1 cellular context compared by ENCODE assay signal in the genomic region with DNA sequence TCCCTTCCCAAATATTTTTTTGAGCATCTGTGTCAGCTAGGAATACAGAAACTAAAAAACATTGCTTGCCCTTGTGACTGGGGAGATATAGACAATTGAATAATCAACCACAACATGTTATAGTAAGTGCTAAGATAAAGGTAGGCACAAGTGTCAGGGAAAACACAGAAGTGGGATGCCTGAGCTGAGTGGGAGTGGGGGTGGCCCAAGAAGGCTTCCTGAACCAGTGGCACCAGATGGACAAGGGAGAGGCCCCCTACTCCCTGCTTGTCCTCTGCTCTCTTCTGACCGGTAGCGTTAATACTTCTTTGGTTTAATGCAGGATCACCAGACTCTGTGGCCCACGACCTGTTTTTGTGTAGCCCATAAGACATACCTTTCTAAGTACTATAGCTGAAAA.
TF ChIP-seq lines count a peak whose summit lies in the region.

No MANE protein-coding gene starts in this region.

TF ChIP-seq in IMR-90, 13 proteins besides CTCF, POLR2A, EP300 and RAD21 (continued from another document):
- TF ChIP-seq, protein P1, sequence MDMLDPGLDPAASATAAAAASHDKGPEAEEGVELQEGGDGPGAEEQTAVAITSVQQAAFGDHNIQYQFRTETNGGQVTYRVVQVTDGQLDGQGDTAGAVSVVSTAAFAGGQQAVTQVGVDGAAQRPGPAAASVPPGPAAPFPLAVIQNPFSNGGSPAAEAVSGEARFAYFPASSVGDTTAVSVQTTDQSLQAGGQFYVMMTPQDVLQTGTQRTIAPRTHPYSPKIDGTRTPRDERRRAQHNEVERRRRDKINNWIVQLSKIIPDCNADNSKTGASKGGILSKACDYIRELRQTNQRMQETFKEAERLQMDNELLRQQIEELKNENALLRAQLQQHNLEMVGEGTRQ (IDR thresholded peaks at IDR 0.05; ENCODE audit: low read depth, low read length): no peak
- TF ChIP-seq MAZ (IDR thresholded peaks at IDR 0.05; ENCODE audit: borderline replicate concordance, low read depth, low read length): no peak
- no peak for TF ChIP-seq BHLHE40 (IDR thresholded peaks at IDR 0.05; ENCODE audit: low read depth, low read length)
- TF ChIP-seq MXI1 (IDR thresholded peaks at IDR 0.05; ENCODE audit: borderline replicate concordance, low read depth, low read length): no peak
- TF ChIP-seq CEBPB (IDR thresholded peaks at IDR 0.05; ENCODE audit: low read depth, low read length): no peak
- no peak for TF ChIP-seq RFX5 (IDR thresholded peaks at IDR 0.05; ENCODE audit: low read depth, low read length)
- no peak for TF ChIP-seq FOS (IDR thresholded peaks at IDR 0.05; ENCODE audit: low read depth, low read length)
- TF ChIP-seq ELK1 (IDR thresholded peaks at IDR 0.05; ENCODE audit: borderline replicate concordance, low read depth, low read length): no peak
- no peak for TF ChIP-seq NFE2L2 (IDR thresholded peaks at IDR 0.05; ENCODE audit: low read depth, low read length)
- no peak for TF ChIP-seq MAFK (IDR thresholded peaks at IDR 0.05; ENCODE audit: low read depth, low read length)
TF ChIP-seq in IMR-90: peak in this region for 0.
